Comparison of ENCODE assay signal across 16 cellular contexts in the genomic region with DNA sequence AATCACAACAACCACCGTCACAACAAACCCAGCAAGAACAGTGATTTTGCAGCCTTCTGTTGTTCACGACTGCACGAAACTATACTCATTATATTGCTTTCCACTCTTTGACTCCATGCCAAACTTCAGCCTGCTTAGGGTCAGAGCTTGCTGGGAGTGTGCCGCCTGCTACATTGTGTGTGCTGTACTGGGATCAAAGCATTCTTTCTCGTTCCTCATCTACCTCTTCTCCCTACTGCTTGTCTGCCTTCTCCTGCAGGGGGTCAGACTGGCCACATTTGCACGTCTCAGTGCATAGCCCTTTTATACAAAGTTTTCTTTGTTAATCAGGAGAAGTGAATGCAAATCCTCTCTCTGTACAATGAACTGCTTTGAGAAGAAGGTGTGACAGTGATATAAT.
DNase-seq lines count a peak whose midpoint lies in the region; ATAC-seq and TF ChIP-seq lines count a peak whose summit lies in the region.
"Had no signal": no experiment of that assay in that cellular context is flagged by ENCODE, and none has a peak within 500 bp of the region (broad histone marks: within the 10 kb centered on the region; RNA-seq: fewer than 3 reads in every experiment).

No MANE protein-coding gene starts in this region.

- H2AK5ac ChIP-seq in mesendoderm (ENCODE audit: low read length): no peak overlapping the region

- H3K36me3 ChIP-seq in cardiac muscle cell (no peaks in the 10 kb centered on the region), heart right ventricle (no peaks in the 10 kb centered on the region), mesendoderm (ENCODE audit: control insufficient read depth, insufficient read depth, low read length) (no peaks in the 10 kb centered on the region)
- H3K36me3 ChIP-seq: ascending aorta, vagina had no signal

- no peak overlapping the region for H4K5ac ChIP-seq in mesendoderm (ENCODE audit: low read length)

- H3K27me3 ChIP-seq in cardiac muscle cell (no peaks in the 10 kb centered on the region), heart right ventricle (no peaks in the 10 kb centered on the region), mesendoderm (ENCODE audit: insufficient read depth, low read length, poor library complexity) (no peaks in the 10 kb centered on the region)
- H3K27me3 ChIP-seq: ascending aorta, vagina had no signal

- H3K9ac ChIP-seq in mesendoderm (ENCODE audit: low read length): no peak overlapping the region

- H3K36me3 Mint-ChIP-seq in brain (no peaks in the 10 kb centered on the region), type B pancreatic cell (no peaks in the 10 kb centered on the region), progenitor cell of endocrine pancreas (ENCODE audit: insufficient read depth) (no peaks in the 10 kb centered on the region)
- H3K36me3 Mint-ChIP-seq: CD14-positive monocyte had no signal

- no peak overlapping the region for H3K23ac ChIP-seq in mesendoderm (ENCODE audit: low read length)

- intact Hi-C loops in heart right ventricle (cut with DNase I): loop anchor here in 1 of 10 donors (5.0 kb wide), 1 partner anchor 399 kb away; no protein-coding TSS in a partner anchor

- peaks cover 0 to 8% (median 5%) of the 10 kb centered on the region in 5 experiments for H3K9me3 Mint-ChIP-seq in brain
- H3K9me3 Mint-ChIP-seq in type B pancreatic cell: no peaks in the 10 kb centered on the region
- no peaks in the 10 kb centered on the region for H3K9me3 Mint-ChIP-seq in progenitor cell of endocrine pancreas (ENCODE audit: low read depth)

- H3K79me2 ChIP-seq in mesendoderm (ENCODE audit: control insufficient read depth, insufficient read depth, low read length): no peaks in the 10 kb centered on the region

- no peak overlapping the region for H3K4me2 ChIP-seq in mesendoderm (ENCODE audit: low read length)

- H3K4me3 Mint-ChIP-seq in brain (peak overlapping the region in 3 of 5 experiments; percentile 35 to 74 (median 72)), type B pancreatic cell (peak overlapping the region; percentile 32), progenitor cell of endocrine pancreas (ENCODE audit: low read depth) (no peak overlapping the region)
- H3K4me3 Mint-ChIP-seq: CD14-positive monocyte, T-helper 17 cell had no signal

- TF ChIP-seq CTCF in cardiac muscle cell (IDR thresholded peaks at IDR 0.05; ENCODE audit: low read depth, low read length): no peak
- TF ChIP-seq CTCF in heart right ventricle (IDR thresholded peaks at IDR 0.05): no peak
- TF ChIP-seq CTCF in brain (conservative IDR thresholded peaks at IDR 0.05): no peak
- no peak for TF ChIP-seq CTCF in type B pancreatic cell (conservative IDR thresholded peaks at IDR 0.05)
- TF ChIP-seq CTCF in progenitor cell of endocrine pancreas (IDR thresholded peaks at IDR 0.05; ENCODE audit: unreplicated experiment): no peak

- H3K56ac ChIP-seq in mesendoderm (ENCODE audit: low read length): no peak overlapping the region

- H3K4me3 ChIP-seq in cardiac muscle cell: no peak overlapping the region
- H3K4me3 ChIP-seq in heart right ventricle: no peak overlapping the region
- no peak overlapping the region for H3K4me3 ChIP-seq in mesendoderm (ENCODE audit: low read length)
- H3K4me3 ChIP-seq: ascending aorta, vagina had no signal

- H3K4me1 Mint-ChIP-seq in brain: peaks cover 50% of the 10 kb centered on the region
- peaks cover 44% of the 10 kb centered on the region for H3K4me1 Mint-ChIP-seq in type B pancreatic cell (ENCODE audit: unreplicated experiment)
- peaks cover 36% of the 10 kb centered on the region for H3K4me1 Mint-ChIP-seq in progenitor cell of endocrine pancreas (ENCODE audit: low read depth)
- H3K4me1 Mint-ChIP-seq: CD14-positive monocyte had no signal

- peaks cover 44% of the 10 kb centered on the region for H3K4me1 ChIP-seq in cardiac muscle cell (ENCODE audit: low read depth)
- peaks cover 0 to 16% (median 0%) of the 10 kb centered on the region in 9 donors for H3K4me1 ChIP-seq in heart right ventricle
- H3K4me1 ChIP-seq in mesendoderm (ENCODE audit: control insufficient read depth, low read depth, low read length): peaks cover 3% of the 10 kb centered on the region
- H3K4me1 ChIP-seq: ascending aorta, vagina had no signal

- no peak overlapping the region for H3K27ac ChIP-seq in cardiac muscle cell
- no peak overlapping the region for H3K27ac ChIP-seq in heart right ventricle
- H3K27ac ChIP-seq in mesendoderm (ENCODE audit: low read depth, low read length): no peak overlapping the region
- H3K27ac ChIP-seq: ascending aorta, vagina had no signal

- H3K27me3 Mint-ChIP-seq in brain (peaks cover 3% of the 10 kb centered on the region), type B pancreatic cell (no peaks in the 10 kb centered on the region), progenitor cell of endocrine pancreas (no peaks in the 10 kb centered on the region)

- H2BK15ac ChIP-seq in mesendoderm (replicated peaks; ENCODE audit: low read depth): no peak overlapping the region

- no peak overlapping the region for H2BK5ac ChIP-seq in mesendoderm (ENCODE audit: low read length)

- H3K18ac ChIP-seq in mesendoderm (ENCODE audit: low read length): no peak overlapping the region

- no peak overlapping the region for H4K8ac ChIP-seq in mesendoderm (ENCODE audit: low read depth, low read length)

- ATAC-seq in heart right ventricle: no peak
- ATAC-seq: T-helper 17 cell had no signal

- peak overlapping the region; percentile 76 to 97 (median 93) for H3K27ac Mint-ChIP-seq in brain
- no peak overlapping the region for H3K27ac Mint-ChIP-seq in type B pancreatic cell
- no peak overlapping the region for H3K27ac Mint-ChIP-seq in progenitor cell of endocrine pancreas
- H3K27ac Mint-ChIP-seq: T-helper 17 cell had no signal

- no peak overlapping the region for H3K4ac ChIP-seq in mesendoderm (ENCODE audit: low read depth, low read length)

- DNase-seq in cardiac muscle cell (ENCODE audit: low read depth in 1 of 2, low spot score in 1 of 2): peak; percentile 6 to 56
- DNase-seq in heart right ventricle: no peak
- DNase-seq in mesendoderm: peak; percentile 39
- no peak for DNase-seq in type B pancreatic cell (ENCODE audit: extremely low spot score, unreplicated experiment)
- no peak for DNase-seq in progenitor cell of endocrine pancreas (ENCODE audit: low spot score, unreplicated experiment)
- no peak for DNase-seq in OCI-M2 (lab: John Stamatoyannopoulos, UW; ENCODE audit: unreplicated experiment)
- no peak for DNase-seq in NCI-H1092 treated with DMSO at 0.1 percent for 48 hours (lab: John Stamatoyannopoulos, UW)
- DNase-seq: activated CD4-positive, CD25-positive, alpha-beta regulatory T cell treated with anti-CD3 and anti-CD28 coated beads, Interleukin-2, amount 50 U/mL, for 72 hours; activated naive CD4-positive, alpha-beta T cell treated with Interleukin-2 at 50 U/mL for 16 hours; Karpas-422; SHP77 treated with DMSO at 0.1 percent for 48 hours; T-helper 17 cell had no signal

- no peaks in the 10 kb centered on the region for H3K9me3 ChIP-seq in cardiac muscle cell (ENCODE audit: low read depth)
- no peaks in the 10 kb centered on the region for H3K9me3 ChIP-seq in heart right ventricle
- H3K9me3 ChIP-seq: ascending aorta, vagina had no signal

- no peak overlapping the region for H2BK120ac ChIP-seq in mesendoderm (ENCODE audit: low read depth, low read length)

- WGBS in heart right ventricle, 2 donors: 42 to 47% methylated on average over 6 of the region's 6 CpGs
- no CpG with 5 or more reads among the region's 6 CpGs for WGBS in mesendoderm (ENCODE audit: extremely low coverage, insufficient coverage, low lambda C conversion rate)

- H3K79me1 ChIP-seq in mesendoderm (ENCODE audit: low read length): no peaks in the 10 kb centered on the region

Comparison
In these comparisons a context has a peak if more than half of its experiments do, and no peak if none do; other contexts are left out.
1. DNase-seq: peak in cardiac muscle cell (2 of 2) and mesendoderm (single experiment); none in heart right ventricle (0 of 2), type B pancreatic cell (single experiment), progenitor cell of endocrine pancreas (single experiment), OCI-M2 (single experiment) and NCI-H1092 treated with DMSO at 0.1 percent for 48 hours (single experiment).
2. H3K27ac Mint-ChIP-seq: peak in brain (5 of 5); none in type B pancreatic cell (single experiment) and progenitor cell of endocrine pancreas (single experiment).